In genomic region chr3:154766765-154767503, GRCh38 we compare ENCODE assay signal across 1 cellular context.
TF ChIP-seq lines count a peak whose summit lies in the region.

No MANE protein-coding gene starts in this region.

TF ChIP-seq in H1, 55 proteins besides CTCF, POLR2A, EP300 and RAD21 (continued from another document):
- TF ChIP-seq RXRA (IDR thresholded peaks at IDR 0.05; ENCODE audit: insufficient read depth, low read depth, low read length), result no peak
- no peak for TF ChIP-seq KDM4A (IDR thresholded peaks at IDR 0.05; ENCODE audit: low read depth, low read length, severe bottlenecking)
- no peak for TF ChIP-seq CREB1 (IDR thresholded peaks at IDR 0.05)
- TF ChIP-seq TEAD4 (IDR thresholded peaks at IDR 0.05; ENCODE audit: low read depth, low read length), result no peak
- no peak for TF ChIP-seq JUN (IDR thresholded peaks at IDR 0.05; ENCODE audit: low read depth, low read length)
- no peak for TF ChIP-seq E2F6 (IDR thresholded peaks at IDR 0.05)
- no peak for TF ChIP-seq TBP (IDR thresholded peaks at IDR 0.05; ENCODE audit: low read depth, low read length)
- TF ChIP-seq CBX8 (IDR thresholded peaks at IDR 0.05; ENCODE audit: borderline replicate concordance, low read depth, low read length), result no peak
- TF ChIP-seq ASH2L (IDR thresholded peaks at IDR 0.05; ENCODE audit: low read length), result no peak
- TF ChIP-seq CHD2 (IDR thresholded peaks at IDR 0.05; ENCODE audit: low read length), result no peak
- no peak for TF ChIP-seq SRF (IDR thresholded peaks at IDR 0.05; ENCODE audit: low read depth, low read length)
- no peak for TF ChIP-seq BRCA1 (IDR thresholded peaks at IDR 0.05; ENCODE audit: low read depth, low read length)
- TF ChIP-seq GABPA (IDR thresholded peaks at IDR 0.05; ENCODE audit: borderline replicate concordance, insufficient read depth, low read length), result no peak
TF ChIP-seq in H1: peak in this region for 0.
